7 cellular contexts compared by ENCODE assay signal in genomic region chr20:37435607-37436006, GRCh38.
"Had no signal": no experiment of that assay in that cellular context is flagged by ENCODE, and none has a peak within 500 bp of the region (broad histone marks: within the 10 kb centered on the region; RNA-seq: fewer than 3 reads in every experiment).

No MANE protein-coding gene starts in this region.

- H3K27ac Mint-ChIP-seq: HFFc6 had no signal

- H3K27ac ChIP-seq: GM23248 had no signal

- H3K9me3 Mint-ChIP-seq: HFFc6 had no signal

- H3K4me3 Mint-ChIP-seq: HFFc6 had no signal

- H3K9me3 ChIP-seq: HAP-1 had no signal

- H3K4me1 ChIP-seq: HAP-1 had no signal

- H3K9ac ChIP-seq: GM23248 had no signal

- H3K36me3 ChIP-seq: HAP-1 had no signal

- ATAC-seq: HCT116 had no signal

- H3K4me3 ChIP-seq: GM23248, HAP-1 had no signal

- H2AFZ ChIP-seq: GM23248 had no signal

- DNase-seq: GM23248, GOT3, H7, HFFc6, IMR-90 had no signal
